In the genomic region with DNA sequence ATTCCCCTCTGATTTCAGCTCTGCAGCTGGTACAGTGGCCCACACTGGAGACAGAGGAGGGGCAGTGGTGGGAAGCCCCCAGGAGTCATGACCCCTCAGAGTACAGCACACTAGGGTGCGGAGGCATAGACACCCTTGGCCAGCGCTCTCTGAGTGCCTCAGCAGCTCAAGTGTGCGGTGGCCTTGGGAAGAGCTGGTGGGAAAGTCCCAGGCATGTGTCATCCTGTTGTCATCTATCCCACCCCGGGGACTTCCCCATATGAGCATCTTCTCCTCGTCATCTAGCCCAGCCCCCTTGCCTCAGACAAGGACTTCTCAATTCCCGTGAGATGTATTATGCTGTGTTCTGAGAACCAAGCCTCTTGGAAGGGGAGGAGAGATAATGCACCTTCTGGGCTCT, we compare ENCODE assay signal across 9 cellular contexts. TPM values are rescaled to one million over a fixed set of nuclear protein-coding genes. Genes with fewer than 3 reads are reported as not detected.
A peak's percentile ranks its signal among the peaks of the same experiment; 100 is the strongest.
DNase-seq lines count a peak whose midpoint lies in the region; ATAC-seq lines count a peak whose summit lies in the region.
"Had no signal": no experiment of that assay in that cellular context is flagged by ENCODE, and none has a peak within 500 bp of the region (broad histone marks: within the 10 kb centered on the region; RNA-seq: fewer than 3 reads in every experiment).

No MANE protein-coding gene starts in this region.

- no peak overlapping the region for H3K4me3 Mint-ChIP-seq in immature natural killer cell
- H3K4me3 Mint-ChIP-seq: nephron had no signal

- ATAC-seq in GM21529 (IDR thresholded peaks at IDR 0.05; ENCODE audit: unreplicated experiment) = peak; percentile 81

- H3K36me3 Mint-ChIP-seq in immature natural killer cell = no peaks in the 10 kb centered on the region

- DNase-seq in Caki2 (ENCODE audit: low read depth) (peak; percentile 94), MV-4-11 (lab: John Stamatoyannopoulos, UW) (peak; percentile 81), immature natural killer cell (peak in 2 of 3 donors; percentile 31 to 34), NCI-H1105 treated with DMSO at 0.1 percent for 48 hours (lab: John Stamatoyannopoulos, UW) (no peak), superior temporal gyrus (ENCODE audit: extremely low spot score) (no peak)
- DNase-seq in activated T-cell treated with anti-CD3 and anti-CD28 coated beads, Interleukin-2, amount 50 U/mL, for 1 hour = peak; percentile 49
- DNase-seq in stimulated activated CD8-positive, alpha-beta memory T cell treated with anti-CD3 and anti-CD28 coated beads, Interleukin-7, amount 100 ng/mL, for 4 hours (ENCODE audit: low read depth in 2 of 2) = peak; percentile 71 to 79

- peaks cover 0 to 3% (median 2%) of the 10 kb centered on the region in 3 donors for H3K27me3 Mint-ChIP-seq in immature natural killer cell (ENCODE audit: low read depth in 3 of 3)

- no peaks in the 10 kb centered on the region for H3K4me1 Mint-ChIP-seq in immature natural killer cell

- H3K27ac Mint-ChIP-seq in immature natural killer cell = peak overlapping the region in 2 of 6 donors; percentile 13 to 62
- H3K27ac Mint-ChIP-seq: nephron had no signal

- in situ Hi-C loops in Caki2 (cut with HindIII; ENCODE audit: low pct_unique_long_range_greater_than_20kb, low sequenced_read_pairs) = no loop called here

- no peaks in the 10 kb centered on the region for H3K9me3 Mint-ChIP-seq in immature natural killer cell

RNA-seq across cellular contexts. Expression of gene PPIF, which starts 15.6 kb away (rescaled TPM):
- 85.8 and 124 TPM in 2 replicates for total RNA-seq in Caki2 (2014; rRNA removed; shearing (Covaris generic); ENCODE audit: low replicate concordance)
- polyA plus RNA-seq in immature natural killer cell = 10 to 100 TPM in 2 of 3 donors, 1 to 10 TPM in 1; 9.6 to 15.1 (median 13.1) TPM

Comparison
In these comparisons a context has a peak if more than half of its experiments do, and no peak if none do; other contexts are left out.
1. DNase-seq: peak in Caki2 (single experiment), MV-4-11 (single experiment), activated T-cell treated with anti-CD3 and anti-CD28 coated beads, Interleukin-2, amount 50 U/mL, for 1 hour (single experiment), immature natural killer cell (2 of 3) and stimulated activated CD8-positive, alpha-beta memory T cell treated with anti-CD3 and anti-CD28 coated beads, Interleukin-7, amount 100 ng/mL, for 4 hours (2 of 2); none in NCI-H1105 treated with DMSO at 0.1 percent for 48 hours (single experiment) and superior temporal gyrus (single experiment).